18 cellular contexts compared by ENCODE assay signal in genomic region chr12:58764100-58764953, GRCh38.
DNase-seq lines count a peak whose midpoint lies in the region; ATAC-seq and TF ChIP-seq lines count a peak whose summit lies in the region.
"Had no signal": no experiment of that assay in that cellular context is flagged by ENCODE, and none has a peak within 500 bp of the region (broad histone marks: within the 10 kb centered on the region; RNA-seq: fewer than 3 reads in every experiment).

No MANE protein-coding gene starts in this region.

- no peaks in the 10 kb centered on the region for H3K9me2 ChIP-seq in GM23338 (ENCODE audit: insufficient read depth)

- H3K27me3 ChIP-seq in GM23338 (ENCODE audit: insufficient read depth): no peaks in the 10 kb centered on the region
- H3K27me3 ChIP-seq: right atrium auricular region had no signal

- H3K27ac Mint-ChIP-seq in type B pancreatic cell: peak overlapping the region; percentile 37
- H3K27ac Mint-ChIP-seq in GM23338: no peak overlapping the region
- H3K27ac Mint-ChIP-seq: natural killer cell treated with Interleukin-12 subunit alpha and Interleukin-12 subunit beta and Interleukin-15 and Interleukin-18, amount 100 ng/mL, for 72 hours; WTC11 had no signal

- H3K9me3 Mint-ChIP-seq in type B pancreatic cell (no peaks in the 10 kb centered on the region), GM23338 (no peaks in the 10 kb centered on the region)

- H3K4me3 Mint-ChIP-seq in type B pancreatic cell: no peak overlapping the region
- H3K4me3 Mint-ChIP-seq in GM23338: no peak overlapping the region
- H3K4me3 Mint-ChIP-seq: natural killer cell treated with Interleukin-12 subunit alpha and Interleukin-12 subunit beta and Interleukin-15 and Interleukin-18, amount 100 ng/mL, for 72 hours; WTC11 had no signal

- no peaks in the 10 kb centered on the region for H4K20me1 ChIP-seq in GM23338 (replicated peaks; ENCODE audit: insufficient read depth)

- no peaks in the 10 kb centered on the region for H3K79me2 ChIP-seq in GM23338 (replicated peaks; ENCODE audit: insufficient read depth)

- no peaks in the 10 kb centered on the region for H3K27me3 Mint-ChIP-seq in type B pancreatic cell
- peaks cover 2% of the 10 kb centered on the region for H3K27me3 Mint-ChIP-seq in GM23338 (ENCODE audit: insufficient read depth, low read depth, poor library complexity)
- H3K27me3 Mint-ChIP-seq: brain; natural killer cell treated with Interleukin-12 subunit alpha and Interleukin-12 subunit beta and Interleukin-15 and Interleukin-18, amount 100 ng/mL, for 72 hours had no signal

- DNase-seq in NCI-H345 (lab: John Stamatoyannopoulos, UW) (peak; percentile 24), NCI-H345 treated with DMSO at 0.1 percent for 48 hours (lab: John Stamatoyannopoulos, UW; ENCODE audit: unreplicated experiment) (no peak), NCI-H510A treated with DMSO at 0.1 percent for 48 hours (lab: John Stamatoyannopoulos, UW) (peak; percentile 44), foreskin melanocyte (peak; percentile 60), type B pancreatic cell (ENCODE audit: extremely low spot score, unreplicated experiment) (no peak), ureter (ENCODE audit: low spot score) (no peak), GM23338 (ENCODE audit: low spot score) (no peak)
- DNase-seq: KG1; lower lobe of right lung; stimulated activated CD4-positive, alpha-beta T cell treated with anti-CD3 and anti-CD28 coated beads, Interleukin-1b, Interleukin-23, amount 100 ng/mL, for 48 hours; SW 1271 had no signal

- no peak overlapping the region for H2AFZ ChIP-seq in GM23338

- H3K36me3 ChIP-seq in GM23338 (ENCODE audit: insufficient read depth): no peaks in the 10 kb centered on the region
- H3K36me3 ChIP-seq: lower lobe of right lung, right atrium auricular region had no signal

- H3F3A ChIP-seq in GM23338 (replicated peaks; ENCODE audit: low read depth): no peaks in the 10 kb centered on the region

- no peak for TF ChIP-seq CTCF in type B pancreatic cell (conservative IDR thresholded peaks at IDR 0.05)
- no peak for TF ChIP-seq CTCF in GM23338 (conservative IDR thresholded peaks at IDR 0.05; ENCODE audit: low read depth in 2 of 2)

- H3K4me1 ChIP-seq in GM23338 (ENCODE audit: insufficient read depth): no peaks in the 10 kb centered on the region
- H3K4me1 ChIP-seq: lower lobe of right lung had no signal

- no peak overlapping the region for H3K4me3 ChIP-seq in GM23338
- H3K4me3 ChIP-seq: A549, lower lobe of right lung, right atrium auricular region had no signal

- H3K4me1 Mint-ChIP-seq in type B pancreatic cell (ENCODE audit: unreplicated experiment): peaks cover 23% of the 10 kb centered on the region
- H3K4me1 Mint-ChIP-seq in GM23338: no peaks in the 10 kb centered on the region
- H3K4me1 Mint-ChIP-seq: WTC11 had no signal

- H3K36me3 Mint-ChIP-seq in type B pancreatic cell (no peaks in the 10 kb centered on the region), GM23338 (ENCODE audit: low read depth) (no peaks in the 10 kb centered on the region)

- no peak overlapping the region for H3K4me2 ChIP-seq in GM23338

- ATAC-seq in GM23338: no peak
- no peak for ATAC-seq in GM21737 (IDR thresholded peaks at IDR 0.05; ENCODE audit: unreplicated experiment)
- ATAC-seq: A549; lower lobe of right lung; natural killer cell treated with Interleukin-12 subunit alpha and Interleukin-12 subunit beta and Interleukin-15 and Interleukin-18, amount 100 ng/mL, for 72 hours; WTC11 had no signal

- H3K27ac ChIP-seq in GM23338 (ENCODE audit: low read depth): no peak overlapping the region
- H3K27ac ChIP-seq: HL-60, lower lobe of right lung, right atrium auricular region had no signal

TF ChIP-seq in GM23338, 12 proteins besides CTCF, POLR2A, EP300 and RAD21:
- TF ChIP-seq EZH2phosphoT487 (IDR thresholded peaks at IDR 0.05; ENCODE audit: unreplicated experiment): no peak
- no peak for TF ChIP-seq POLR2AphosphoS5 (IDR thresholded peaks at IDR 0.05; ENCODE audit: low read depth)
- no peak for TF ChIP-seq ZNF114 (CRISPR knock-in tag; IDR thresholded peaks at IDR 0.05)

Comparison
In these comparisons a context has a peak if more than half of its experiments do, and no peak if none do; other contexts are left out.
1. DNase-seq: peak in NCI-H345 (single experiment), NCI-H510A treated with DMSO at 0.1 percent for 48 hours (single experiment) and foreskin melanocyte (single experiment); none in NCI-H345 treated with DMSO at 0.1 percent for 48 hours (single experiment), type B pancreatic cell (single experiment), ureter (single experiment) and GM23338 (single experiment).